ENCODE assay signal across 30 cellular contexts in genomic region chr18:40670991-40671390, GRCh38.
"Had no signal": no experiment of that assay in that cellular context is flagged by ENCODE, and none has a peak within 500 bp of the region (broad histone marks: within the 10 kb centered on the region; RNA-seq: fewer than 3 reads in every experiment).

No MANE protein-coding gene starts in this region.

- H3K9me3 Mint-ChIP-seq: activated naive CD4-positive, alpha-beta T cell treated with anti-CD3 and anti-CD28 coated beads, Interleukin-2, amount 50 U/mL, for 24 hours had no signal

- H3K27me3 ChIP-seq: gastroesophageal sphincter, pancreas, right atrium auricular region, suprapubic skin, tibial artery, upper lobe of right lung had no signal

- H3K27me3 Mint-ChIP-seq: activated B cell treated with CpG ODN at 0.5 μM for 24 hours; activated CD8-positive, alpha-beta T cell treated with anti-CD3 and anti-CD28 coated beads for 36 hours; activated naive CD4-positive, alpha-beta T cell treated with anti-CD3 and anti-CD28 coated beads, Interleukin-2, amount 50 U/mL, for 24 hours; activated T-helper 17 cell treated with anti-CD3 and anti-CD28 coated beads, Interleukin-2, amount 50 U/mL, for 72 hours; effector memory CD8-positive, alpha-beta T cell; naive thymus-derived CD4-positive, alpha-beta T cell; stimulated activated naive B cell treated with anti-CD40 and anti-IgM and Interleukin-4, amounts not matched to agents 10 μg/mL and 1 μg/mL and 100 μg/mL, for 72 hours had no signal

- DNase-seq: activated B cell treated with CpG ODN at 0.5 μM for 24 hours; activated CD4-positive, alpha-beta T cell treated with anti-CD3 and anti-CD28 coated beads, Interleukin-2, amount 50 U/mL, for 1 hour; activated CD8-positive, alpha-beta T cell treated with anti-CD3 and anti-CD28 coated beads for 36 hours; activated gamma-delta T cell treated with Interleukin-2 at 50 U/mL for 16 hours; activated T-cell treated with anti-CD3 and anti-CD28 coated beads, Interleukin-2, amount 50 U/mL, for 4 hours; cortex of kidney; effector memory CD8-positive, alpha-beta T cell; erythroblast; head of caudate nucleus; hypothalamus; immature natural killer cell; kidney; left colon; mammary epithelial cell; midbrain; naive thymus-derived CD4-positive, alpha-beta T cell; nucleus accumbens; pancreas; stimulated activated CD4-positive, alpha-beta T cell treated with anti-CD3 and anti-CD28 coated beads, Interleukin-15, amount 100 ng/mL, for 24 hours; stimulated activated CD4-positive, alpha-beta T cell treated with anti-CD3 and anti-CD28 coated beads, Interleukin-2, amount 100 ng/mL, for 24 hours; stimulated activated naive B cell treated with anti-CD40 and anti-IgM and Interleukin-4, amounts not matched to agents 10 μg/mL and 1 μg/mL and 100 μg/mL, for 72 hours; T-helper 2 cell; tibial artery; upper lobe of right lung had no signal

- H3K9me3 ChIP-seq: gastroesophageal sphincter, pancreas, psoas muscle, right atrium auricular region, suprapubic skin, tibial artery, upper lobe of right lung had no signal

- H3K4me3 ChIP-seq: gastroesophageal sphincter, pancreas, psoas muscle, right atrium auricular region, suprapubic skin, tibial artery, upper lobe of right lung had no signal

- H3K4me3 Mint-ChIP-seq: activated B cell treated with CpG ODN at 0.5 μM for 24 hours; activated CD8-positive, alpha-beta T cell treated with anti-CD3 and anti-CD28 coated beads for 36 hours; activated naive CD4-positive, alpha-beta T cell treated with anti-CD3 and anti-CD28 coated beads, Interleukin-2, amount 50 U/mL, for 24 hours; activated T-cell treated with anti-CD3 and anti-CD28 coated beads, Interleukin-2, amount 50 U/mL, for 4 hours; activated T-helper 17 cell treated with anti-CD3 and anti-CD28 coated beads, Interleukin-2, amount 50 U/mL, for 72 hours; effector memory CD8-positive, alpha-beta T cell; immature natural killer cell; naive thymus-derived CD4-positive, alpha-beta T cell; stimulated activated naive B cell treated with anti-CD40 and anti-IgM and Interleukin-4, amounts not matched to agents 10 μg/mL and 1 μg/mL and 100 μg/mL, for 72 hours had no signal

- H3K27ac ChIP-seq: gastroesophageal sphincter, pancreas, psoas muscle, right atrium auricular region, suprapubic skin, tibial artery, upper lobe of right lung had no signal

- H3K27ac Mint-ChIP-seq: activated B cell treated with CpG ODN at 0.5 μM for 24 hours; activated CD8-positive, alpha-beta T cell treated with anti-CD3 and anti-CD28 coated beads for 36 hours; activated naive CD4-positive, alpha-beta T cell treated with anti-CD3 and anti-CD28 coated beads, Interleukin-2, amount 50 U/mL, for 24 hours; activated T-helper 17 cell treated with anti-CD3 and anti-CD28 coated beads, Interleukin-2, amount 50 U/mL, for 72 hours; effector memory CD8-positive, alpha-beta T cell; immature natural killer cell; naive thymus-derived CD4-positive, alpha-beta T cell; stimulated activated naive B cell treated with anti-CD40 and anti-IgM and Interleukin-4, amounts not matched to agents 10 μg/mL and 1 μg/mL and 100 μg/mL, for 72 hours had no signal

- H3K36me3 ChIP-seq: gastroesophageal sphincter, pancreas, right atrium auricular region, suprapubic skin, tibial artery, upper lobe of right lung had no signal

- ATAC-seq: activated CD8-positive, alpha-beta T cell treated with anti-CD3 and anti-CD28 coated beads for 36 hours; activated T-cell treated with anti-CD3 and anti-CD28 coated beads, Interleukin-2, amount 50 U/mL, for 4 hours; activated T-helper 17 cell treated with anti-CD3 and anti-CD28 coated beads, Interleukin-2, amount 50 U/mL, for 72 hours; effector memory CD8-positive, alpha-beta T cell; gastroesophageal sphincter; left colon; naive thymus-derived CD4-positive, alpha-beta T cell; pancreas; psoas muscle; stimulated activated naive B cell treated with anti-CD40 and anti-IgM and Interleukin-4, amounts not matched to agents 10 μg/mL and 1 μg/mL and 100 μg/mL, for 72 hours; upper lobe of right lung had no signal

- H3K4me1 ChIP-seq: gastroesophageal sphincter, pancreas, psoas muscle, right atrium auricular region, suprapubic skin, tibial artery, upper lobe of right lung had no signal

- H3K36me3 Mint-ChIP-seq: activated naive CD4-positive, alpha-beta T cell treated with anti-CD3 and anti-CD28 coated beads, Interleukin-2, amount 50 U/mL, for 24 hours; immature natural killer cell; stimulated activated naive B cell treated with anti-CD40 and anti-IgM and Interleukin-4, amounts not matched to agents 10 μg/mL and 1 μg/mL and 100 μg/mL, for 72 hours had no signal

- H3K4me1 Mint-ChIP-seq: activated B cell treated with CpG ODN at 0.5 μM for 24 hours; activated naive CD4-positive, alpha-beta T cell treated with anti-CD3 and anti-CD28 coated beads, Interleukin-2, amount 50 U/mL, for 24 hours; activated T-helper 17 cell treated with anti-CD3 and anti-CD28 coated beads, Interleukin-2, amount 50 U/mL, for 72 hours; immature natural killer cell; naive thymus-derived CD4-positive, alpha-beta T cell; stimulated activated naive B cell treated with anti-CD40 and anti-IgM and Interleukin-4, amounts not matched to agents 10 μg/mL and 1 μg/mL and 100 μg/mL, for 72 hours had no signal
